In the genomic region with DNA sequence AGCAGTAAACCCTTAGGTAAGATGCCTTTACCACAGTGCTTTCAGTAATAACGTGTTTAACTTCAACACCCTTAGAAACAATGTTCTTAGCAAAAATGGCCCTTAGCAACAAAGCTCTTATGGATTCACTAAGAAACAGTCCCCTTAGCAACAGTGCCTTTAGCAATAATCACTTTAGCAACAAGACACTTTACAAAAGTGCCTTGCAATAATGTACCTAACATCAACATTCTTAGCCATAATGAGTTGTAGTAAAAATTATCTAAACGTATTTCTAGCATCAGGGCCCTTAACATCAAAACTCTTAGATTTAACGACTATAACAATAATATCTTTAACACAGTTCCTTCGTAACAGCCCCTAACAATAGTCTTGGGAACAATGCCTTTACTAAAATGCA, we compare ENCODE assay signal across 7 cellular contexts. TPM values are rescaled to one million over a fixed set of nuclear protein-coding genes. Genes with fewer than 3 reads are reported as not detected.
"Had no signal": no experiment of that assay in that cellular context is flagged by ENCODE, and none has a peak within 500 bp of the region (broad histone marks: within the 10 kb centered on the region; RNA-seq: fewer than 3 reads in every experiment).

No MANE protein-coding gene starts in this region.

RNA-seq across cellular contexts. Expression of gene SPATA31A3, which starts 54.1 kb away (rescaled TPM):
- total RNA-seq: M059J, PC-3, Peyer's patch, Right ventricle myocardium superior, SJSA1 had no signal
- polyA plus RNA-seq: K562, SK-N-SH had no signal
